Comparison of ENCODE assay signal across 14 cellular contexts in genomic region chr9:31372796-31373587, GRCh38.
DNase-seq lines count a peak whose midpoint lies in the region; ATAC-seq, FAIRE-seq and TF ChIP-seq lines count a peak whose summit lies in the region.
"Had no signal": no experiment of that assay in that cellular context is flagged by ENCODE, and none has a peak within 500 bp of the region (broad histone marks: within the 10 kb centered on the region; RNA-seq: fewer than 3 reads in every experiment).

No MANE protein-coding gene starts in this region.

- DNase-seq in HT1080 (ENCODE audit: low read depth) = peak; percentile 57
- no peak for DNase-seq in GM12878 (ENCODE audit: low read depth, low spot score)
- DNase-seq in skeletal muscle cell (ENCODE audit: low read depth) = peak; percentile 18
- no peak for DNase-seq in putamen (ENCODE audit: low spot score)
- no peak for DNase-seq in chondrocyte (ENCODE audit: low spot score)
- DNase-seq in Right ventricle myocardium superior = no peak
- DNase-seq: CD8-positive, alpha-beta T cell; GM23248; NCI-H1436; NCI-H2107; SHP77 treated with DMSO at 0.1 percent for 48 hours; T-helper 17 cell had no signal

- TF ChIP-seq EP300 in GM12878 (IDR thresholded peaks at IDR 0.05; ENCODE audit: borderline replicate concordance in 1 of 2, control insufficient read depth in 1 of 2, low read depth in 2 of 2, low read length in 2 of 2) = no peak

- TF ChIP-seq RAD21 in GM12878 (IDR thresholded peaks at IDR 0.05; ENCODE audit: insufficient read depth, low read depth, low read length) = no peak

- POLR2A ChIA-PET in GM12878 (lab: Charles Lee) = no interaction called here

- no peaks in the 10 kb centered on the region for H3K79me2 ChIP-seq in GM12878 (ENCODE audit: control insufficient read depth, insufficient read depth, low read length)

- no peak overlapping the region for H3K4me3 Mint-ChIP-seq in chondrocyte (ENCODE audit: unreplicated experiment)
- H3K4me3 Mint-ChIP-seq: CD8-positive, alpha-beta T cell; IgD-negative memory B cell; T-helper 17 cell had no signal

- no peaks in the 10 kb centered on the region for H3K9me3 ChIP-seq in GM12878 (replicated peaks; ENCODE audit: control insufficient read depth, insufficient read depth, low read length)

- no peaks in the 10 kb centered on the region for H3K36me3 ChIP-seq in GM12878 (ENCODE audit: control insufficient read depth in 2 of 2, insufficient read depth in 2 of 2, low read length in 1 of 2)

- H2AFZ ChIP-seq in GM12878 (ENCODE audit: control insufficient read depth, low read depth, low read length) = no peak overlapping the region
- H2AFZ ChIP-seq: GM23248 had no signal

- H3K4me2 ChIP-seq in GM12878 (ENCODE audit: control insufficient read depth, insufficient read depth) = no peak overlapping the region

- intact Hi-C loops in GM12878 (cut with micrococcal nuclease; ENCODE audit: unreplicated experiment) (no loop called here), Right ventricle myocardium superior (cut with DNase I) (no loop called here)

- 35% methylated on average over 7 of the region's 7 CpGs for WGBS in GM12878 (ENCODE audit: insufficient coverage, insufficient replicate concordance, low lambda C conversion rate, missing lambda C conversion rate)

- no peaks in the 10 kb centered on the region for H3K27me3 ChIP-seq in GM12878 (replicated peaks in 1 of 2; ENCODE audit: control insufficient read depth in 2 of 2, insufficient read depth in 2 of 2, low read length in 1 of 2)

- in situ Hi-C loops in GM12878 (cut with MboI) = no loop called here

- no peaks in the 10 kb centered on the region for H3K36me3 Mint-ChIP-seq in chondrocyte (ENCODE audit: low read depth)
- H3K36me3 Mint-ChIP-seq: CD8-positive, alpha-beta T cell had no signal

- SMC1A ChIA-PET in GM12878 (lab: Charles Lee; ENCODE audit: uncharacterized antibody, unreplicated experiment) = interaction anchor here (0.6 kb wide), 1 partner anchor 23 kb away, joined by 3 read pairs; no protein-coding TSS in a partner anchor

- no peaks in the 10 kb centered on the region for H3K4me1 Mint-ChIP-seq in chondrocyte (ENCODE audit: low read depth)

- no peaks in the 10 kb centered on the region for H3K4me1 ChIP-seq in GM12878 (ENCODE audit: control insufficient read depth, insufficient read depth, low read length)

- no peak for TF ChIP-seq POLR2A in GM12878 (IDR thresholded peaks at IDR 0.05; ENCODE audit: low read depth, low read length)

- ATAC-seq in HG02938 (IDR thresholded peaks at IDR 0.05; ENCODE audit: unreplicated experiment) = peak; percentile 65
- ATAC-seq in GM12878 = peak; percentile 44
- ATAC-seq in Right ventricle myocardium superior (ENCODE audit: poor library complexity) = no peak
- ATAC-seq: CD8-positive, alpha-beta T cell; T-helper 17 cell had no signal

- no peaks in the 10 kb centered on the region for H4K20me1 ChIP-seq in GM12878 (ENCODE audit: control insufficient read depth, insufficient read depth)

- no peak for FAIRE-seq in GM12878 (lab: Jason Lieb, UNC)

- CTCF ChIA-PET in GM12878 (lab: Yijun Ruan, JAX) = no interaction called here

- TF ChIP-seq CTCF in GM12878 (IDR thresholded peaks at IDR 0.05 in 2 of 3, conservative IDR thresholded peaks at IDR 0.05 in 1 of 3; ENCODE audit: control insufficient read depth in 2 of 3, extremely low read depth in 1 of 3, insufficient read depth in 1 of 3, low read depth in 3 of 3, low read length in 3 of 3) (no peak), chondrocyte (IDR thresholded peaks at IDR 0.05) (no peak)

- no peaks in the 10 kb centered on the region for H3K27me3 Mint-ChIP-seq in chondrocyte (ENCODE audit: low read depth)
- H3K27me3 Mint-ChIP-seq: IgD-negative memory B cell, T-helper 17 cell had no signal

- H3K9ac ChIP-seq in GM12878 (ENCODE audit: control insufficient read depth, insufficient read depth, low read length) = no peak overlapping the region
- H3K9ac ChIP-seq: GM23248 had no signal

- BruUV-seq in GM12878 (replicated peaks; lab: Mats Ljungman, UMichigan) = no TSS peak

- no peak overlapping the region for H3K27ac Mint-ChIP-seq in chondrocyte (ENCODE audit: unreplicated experiment)
- H3K27ac Mint-ChIP-seq: CD8-positive, alpha-beta T cell; IgD-negative memory B cell; T-helper 17 cell had no signal

- peaks cover 5% of the 10 kb centered on the region for H3K9me3 Mint-ChIP-seq in chondrocyte (ENCODE audit: low read depth)
- H3K9me3 Mint-ChIP-seq: CD8-positive, alpha-beta T cell; IgD-negative memory B cell had no signal

- H3K27ac ChIP-seq in GM12878 (ENCODE audit: control insufficient read depth, insufficient read depth) = no peak overlapping the region
- H3K27ac ChIP-seq: GM23248 had no signal

- RAD21 ChIA-PET in GM12878 (lab: Charles Lee; ENCODE audit: unreplicated experiment) = no interaction called here

- no peak overlapping the region for H3K4me3 ChIP-seq in GM12878
- H3K4me3 ChIP-seq in skeletal muscle cell (ENCODE audit: low read depth, low read length) = no peak overlapping the region
- H3K4me3 ChIP-seq: GM23248 had no signal

TF ChIP-seq in GM12878, 131 proteins besides CTCF, POLR2A, EP300 and RAD21 (continues in another document):
- no peak for TF ChIP-seq ZNF384 (IDR thresholded peaks at IDR 0.05; ENCODE audit: borderline replicate concordance, low read depth, low read length)
- TF ChIP-seq ZNF592 (IDR thresholded peaks at IDR 0.05) = no peak
- no peak for TF ChIP-seq CEBPB (IDR thresholded peaks at IDR 0.05; ENCODE audit: borderline replicate concordance in 1 of 2, low read depth in 2 of 2, low read length in 2 of 2)
- no peak for TF ChIP-seq YY1 (IDR thresholded peaks at IDR 0.05; ENCODE audit: low read depth, low read length)
- no peak for TF ChIP-seq PAX8 (IDR thresholded peaks at IDR 0.05)
- TF ChIP-seq ZBTB40 (IDR thresholded peaks at IDR 0.05; ENCODE audit: borderline replicate concordance) = no peak

Comparison
In these comparisons a context has a peak if more than half of its experiments do, and no peak if none do; other contexts are left out.
1. DNase-seq: peak in HT1080 (single experiment) and skeletal muscle cell (single experiment); none in GM12878 (single experiment), putamen (single experiment), chondrocyte (single experiment) and Right ventricle myocardium superior (single experiment).